Comparison of ENCODE assay signal across 8 cellular contexts in genomic region chr6:125956506-125957390, GRCh38. TPM values are rescaled to one million over a fixed set of nuclear protein-coding genes. Genes with fewer than 3 reads are reported as not detected.
DNase-seq lines count a peak whose midpoint lies in the region; ATAC-seq, FAIRE-seq and TF ChIP-seq lines count a peak whose summit lies in the region.

Gene HINT3, plus strand, starts transcription at chr6:125956770. Its CDS starts 208 bp downstream, at chr6:125956978.

- H3K4me2 ChIP-seq in Karpas-422 (ENCODE audit: low read depth, low read length, poor library complexity, severe bottlenecking), result peak within 1 kb of the TSS; percentile 97

- H3K27ac ChIP-seq in Karpas-422 (ENCODE audit: low read length) (peak within 1 kb of the TSS; percentile 70), esophagus squamous epithelium (peak within 1 kb of the TSS; percentile 93 to 97 (median 95))

- intact Hi-C loops in esophagus squamous epithelium (cut with DNase I), result loop anchor here (5.0 to 10.0 kb wide), 3 partner anchors 102 to 642 kb away; no protein-coding TSS in a partner anchor

- no peaks in the 10 kb centered on the region for H3K9me3 ChIP-seq in Karpas-422 (ENCODE audit: low read length)
- H3K9me3 ChIP-seq in esophagus squamous epithelium, result no peaks in the 10 kb centered on the region

- H3K27me3 ChIP-seq in Karpas-422 (ENCODE audit: low read length) (no peaks in the 10 kb centered on the region), esophagus squamous epithelium (no peaks in the 10 kb centered on the region)

- no peaks in the 10 kb centered on the region for H3K9me2 ChIP-seq in Karpas-422 (replicated peaks; ENCODE audit: insufficient read depth, low read length)

- peaks cover 51% of the 10 kb centered on the region for H3K79me2 ChIP-seq in Karpas-422 (ENCODE audit: low read length)

- peak; percentile 94 to 99 (median 98) for TF ChIP-seq CTCF in esophagus squamous epithelium (IDR thresholded peaks at IDR 0.05)

- WGBS in esophagus squamous epithelium, 2 donors, result 0% methylated on average over 7 to 19 of the region's 82 CpGs

- H3K4me1 ChIP-seq in Karpas-422 (ENCODE audit: low read length), result peaks cover 41% of the 10 kb centered on the region
- H3K4me1 ChIP-seq in esophagus squamous epithelium, result peaks cover 16 to 53% (median 18%) of the 10 kb centered on the region in 3 donors

- DNase-seq in Daoy (ENCODE audit: low read depth), result peak; percentile 98
- DNase-seq in Karpas-422, result peak; percentile 99
- peak; percentile 84 for DNase-seq in RCC 7860 (ENCODE audit: low spot score)
- peak; percentile 94 for DNase-seq in activated T-helper 1 cell treated with Interleukin-2 at 50 U/mL for 16 hours (ENCODE audit: low read depth)
- peak; percentile 81 for DNase-seq in esophagus squamous epithelium (lab: John Stamatoyannopoulos, UW)
- DNase-seq in myocyte (ENCODE audit: low read depth), result peak; percentile 97
- peak; percentile 94 to 96 for DNase-seq in stimulated activated CD8-positive, alpha-beta memory T cell treated with anti-CD3 and anti-CD28 coated beads, Interleukin-7, amount 100 ng/mL, for 48 hours (ENCODE audit: extremely low read depth in 1 of 2, low read depth in 1 of 2)

- H3K4me3 ChIP-seq in Karpas-422 (ENCODE audit: low read length) (peak within 1 kb of the TSS; percentile 96), esophagus squamous epithelium (peak within 1 kb of the TSS; percentile 81 to 98 (median 88))

- no peaks in the 10 kb centered on the region for H4K20me1 ChIP-seq in Karpas-422 (ENCODE audit: insufficient read depth, low read depth, low read length)

- peak; percentile 91 for ATAC-seq in GM21825 (IDR thresholded peaks at IDR 0.05; ENCODE audit: unreplicated experiment)

- H2AFZ ChIP-seq in Karpas-422 (ENCODE audit: low read length), result peak within 1 kb of the TSS; percentile 90; the same call in 1 of the 2 replicates

- peak in 3 of 4 donors; percentile 13 to 76 (median 42) for TF ChIP-seq POLR2A in esophagus squamous epithelium (IDR thresholded peaks at IDR 0.05)

- peak; percentile 49 for FAIRE-seq in RCC 7860 (lab: Jason Lieb, UNC)

- H3K9ac ChIP-seq in Karpas-422 (ENCODE audit: low read length), result peak within 1 kb of the TSS; percentile 97

- H3K36me3 ChIP-seq in Karpas-422 (ENCODE audit: insufficient read depth, low read length) (0 out of 2 replicates have a peak, but pooled peaks cover 7% of the 10 kb centered on the region), esophagus squamous epithelium (peaks cover 0 to 8% (median 0%) of the 10 kb centered on the region in 3 donors)

RNA-seq across cellular contexts. Expression of gene HINT3, which starts in this region (rescaled TPM):
- total RNA-seq in Daoy (2014; rRNA removed; shearing (Covaris generic)), result 25.1 and 26.6 TPM in 2 replicates
- total RNA-seq in Karpas-422 (2014; rRNA removed; shearing (Covaris generic); ENCODE audit: low replicate concordance), result 16.5 and 22.0 TPM in 2 replicates
- 10 to 100 TPM; 15.4 to 22.5 (median 20.7) TPM for total RNA-seq in esophagus squamous epithelium
- total RNA-seq in myocyte, result 47.3 and 48.9 TPM in 2 replicates
- polyA plus RNA-seq in myocyte (2012), result 17.5 TPM

Comparison
In these comparisons a context has a peak if more than half of its experiments do, and no peak if none do; other contexts are left out.
1. Peak in every context shown above with its lines: DNase-seq, ATAC-seq, H3K4me3 ChIP-seq and H3K27ac ChIP-seq.